21 cellular contexts compared by ENCODE assay signal in the genomic region with DNA sequence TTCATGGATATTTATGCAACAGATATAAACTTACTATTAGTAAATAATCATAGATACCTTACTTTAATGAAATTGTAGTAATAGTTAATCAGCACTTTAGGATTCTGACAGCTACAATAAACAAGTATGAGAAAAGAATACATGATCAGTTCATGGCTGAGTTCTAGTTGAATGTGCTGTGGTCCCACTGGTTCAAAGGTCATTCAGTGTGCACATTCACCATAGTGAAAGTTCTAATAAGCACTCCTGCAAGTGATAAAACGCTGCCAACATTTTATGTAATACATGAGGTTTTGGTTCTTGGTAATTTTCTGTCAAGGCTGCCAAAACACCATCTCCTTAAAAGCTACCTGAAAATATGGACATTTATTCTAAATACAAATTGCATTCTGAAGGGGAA.
DNase-seq lines count a peak whose midpoint lies in the region; ATAC-seq, FAIRE-seq and TF ChIP-seq lines count a peak whose summit lies in the region.
"Had no signal": no experiment of that assay in that cellular context is flagged by ENCODE, and none has a peak within 500 bp of the region (broad histone marks: within the 10 kb centered on the region; RNA-seq: fewer than 3 reads in every experiment).

No MANE protein-coding gene starts in this region.

- H3K27ac ChIP-seq in HCT116 (ENCODE audit: low read depth, low read length) = no peak overlapping the region
- H3K27ac ChIP-seq in GM12878 (ENCODE audit: control insufficient read depth, insufficient read depth) = no peak overlapping the region
- H3K27ac ChIP-seq in right lobe of liver = peak overlapping the region in 1 of 3 donors; percentile 43

- 100% methylated on average over 1 of the region's 1 CpG for WGBS in GM12878 (ENCODE audit: insufficient coverage, insufficient replicate concordance, low lambda C conversion rate, missing lambda C conversion rate)
- WGBS in right lobe of liver (ENCODE audit: insufficient coverage, low coverage, low lambda C conversion rate, missing lambda C conversion rate) = 11% methylated on average over 1 of the region's 1 CpG

- TSS peak; percentile 42 for BruUV-seq in HCT116 (replicated peaks; lab: Mats Ljungman, UMichigan)
- BruUV-seq in GM12878 (replicated peaks; lab: Mats Ljungman, UMichigan) = no TSS peak

- H3K9me3 ChIP-seq in HCT116 (ENCODE audit: control insufficient read depth in 1 of 2, insufficient read depth in 1 of 2, low read depth in 1 of 2, low read length in 2 of 2) (no peaks in the 10 kb centered on the region), GM12878 (replicated peaks; ENCODE audit: control insufficient read depth, insufficient read depth, low read length) (no peaks in the 10 kb centered on the region), right lobe of liver (no peaks in the 10 kb centered on the region)

- no peaks in the 10 kb centered on the region for H3K4me1 ChIP-seq in HCT116 (ENCODE audit: control insufficient read depth in 1 of 2, insufficient read depth in 2 of 2, low read length in 2 of 2)
- no peaks in the 10 kb centered on the region for H3K4me1 ChIP-seq in GM12878 (ENCODE audit: control insufficient read depth, insufficient read depth, low read length)
- H3K4me1 ChIP-seq in right lobe of liver = peaks cover 0 to 12% (median 0%) of the 10 kb centered on the region in 4 donors

- TF ChIP-seq RAD21 in HCT116 (IDR thresholded peaks at IDR 0.05; ENCODE audit: low read depth) (no peak), GM12878 (IDR thresholded peaks at IDR 0.05; ENCODE audit: insufficient read depth, low read depth, low read length) (no peak)

- RAD21 ChIA-PET in HCT116 (lab: Charles Lee; ENCODE audit: low non-redundant PET in 1 of 2, low total read pairs in 2 of 2, uncharacterized antibody in 2 of 2, unreplicated experiment in 2 of 2) = no interaction called here
- RAD21 ChIA-PET in GM12878 (lab: Charles Lee; ENCODE audit: unreplicated experiment) = interaction anchor here (1.5 kb wide), 1 partner anchor 36 kb away, joined by 4 read pairs; no protein-coding TSS in a partner anchor

- TF ChIP-seq EP300 in GM12878 (IDR thresholded peaks at IDR 0.05; ENCODE audit: borderline replicate concordance in 1 of 2, control insufficient read depth in 1 of 2, low read depth in 2 of 2, low read length in 2 of 2) = no peak

- CTCF ChIA-PET in HCT116 (lab: Charles Lee) (no interaction called here), GM12878 (lab: Yijun Ruan, JAX) (interaction anchor here (1.0 to 1.5 kb wide), 2 partner anchors 16 to 70 kb away, joined by 3 to 5 read pairs; no protein-coding TSS in a partner anchor)

- H3K79me2 ChIP-seq in HCT116 (ENCODE audit: insufficient read depth, low read length) = no peaks in the 10 kb centered on the region
- no peaks in the 10 kb centered on the region for H3K79me2 ChIP-seq in GM12878 (ENCODE audit: control insufficient read depth, insufficient read depth, low read length)

- H3K36me3 ChIP-seq in HCT116 (ENCODE audit: control insufficient read depth in 1 of 2, insufficient read depth in 2 of 2, low read length in 2 of 2) = no peaks in the 10 kb centered on the region
- no peaks in the 10 kb centered on the region; a peak in 2 of 4 replicates for H3K36me3 ChIP-seq in GM12878 (ENCODE audit: control insufficient read depth in 2 of 2, insufficient read depth in 2 of 2, low read length in 1 of 2)
- H3K36me3 ChIP-seq in right lobe of liver = no peaks in the 10 kb centered on the region

- SMC1A ChIA-PET in GM12878 (lab: Charles Lee; ENCODE audit: uncharacterized antibody, unreplicated experiment) = interaction anchor here (0.8 to 1.2 kb wide), 6 partner anchors 8 to 353 kb away, joined by 3 to 6 read pairs (median 4); no protein-coding TSS in a partner anchor

- H3K27me3 ChIP-seq in HCT116 (ENCODE audit: insufficient read depth, low read length) = no peaks in the 10 kb centered on the region
- H3K27me3 ChIP-seq in GM12878 (replicated peaks in 1 of 2; ENCODE audit: control insufficient read depth in 2 of 2, insufficient read depth in 2 of 2, low read length in 1 of 2) = no peaks in the 10 kb centered on the region
- no peaks in the 10 kb centered on the region for H3K27me3 ChIP-seq in right lobe of liver

- H3K4me2 ChIP-seq in HCT116 (ENCODE audit: low read length) = no peak overlapping the region
- no peak overlapping the region for H3K4me2 ChIP-seq in GM12878 (ENCODE audit: control insufficient read depth, insufficient read depth)

- in situ Hi-C loops in GM12878 (cut with MboI) = no loop called here

- H3K9ac ChIP-seq in HCT116 (ENCODE audit: low read length) (no peak overlapping the region), GM12878 (ENCODE audit: control insufficient read depth, insufficient read depth, low read length) (no peak overlapping the region)

- no peak for FAIRE-seq in GM12878 (lab: Jason Lieb, UNC)
- FAIRE-seq: GM12892, GM18507 had no signal

- DNase-seq in HCT116 (ENCODE audit: low read depth, low spot score) (no peak), GM12878 (ENCODE audit: low read depth, low spot score) (no peak), fibroblast of peridontal ligament (ENCODE audit: extremely low read depth) (peak; percentile 8), right lobe of liver (no peak), DMS153 treated with DMSO at 0.1 percent for 48 hours (lab: John Stamatoyannopoulos, UW; ENCODE audit: unreplicated experiment) (no peak), NCI-H82 (lab: John Stamatoyannopoulos, UW) (no peak), AG08396 (ENCODE audit: low spot score) (no peak)
- DNase-seq in effector CD8-positive, alpha-beta T cell (lab: John Stamatoyannopoulos, UW) = no peak
- DNase-seq: 8988T; Calu3; CD4-positive, CD25-positive, alpha-beta regulatory T cell; DMS53; EL; KG1; NCI-H1105 treated with DMSO at 0.1 percent for 48 hours; NCI-H1694 treated with DMSO at 0.1 percent for 48 hours; NCI-H510A; NCI-H748 treated with DMSO at 0.1 percent for 48 hours; SHP77 had no signal

- no peaks in the 10 kb centered on the region for H3K9me2 ChIP-seq in HCT116 (ENCODE audit: insufficient read depth)

- TF ChIP-seq POLR2A in HCT116 (IDR thresholded peaks at IDR 0.05; ENCODE audit: borderline replicate concordance, extremely low read depth, insufficient read depth, insufficient read length) = no peak
- no peak for TF ChIP-seq POLR2A in GM12878 (IDR thresholded peaks at IDR 0.05; ENCODE audit: low read depth, low read length)
- no peak for TF ChIP-seq POLR2A in right lobe of liver (IDR thresholded peaks at IDR 0.05)

- POLR2A ChIA-PET in HCT116 (lab: Charles Lee) = no interaction called here
- POLR2A ChIA-PET in GM12878 (lab: Charles Lee) = interaction anchor here (0.6 kb wide), 1 partner anchor 8 kb away, joined by 8 read pairs; no protein-coding TSS in a partner anchor

- H4K20me1 ChIP-seq in HCT116 (ENCODE audit: insufficient read depth) (no peaks in the 10 kb centered on the region), GM12878 (ENCODE audit: control insufficient read depth, insufficient read depth) (no peaks in the 10 kb centered on the region)

- TF ChIP-seq CTCF in HCT116 (IDR thresholded peaks at IDR 0.05 in 2 of 3, conservative IDR thresholded peaks at IDR 0.05 in 1 of 3; ENCODE audit: borderline replicate concordance in 1 of 3, insufficient read depth in 1 of 3, low read depth in 2 of 3, low read length in 2 of 3) (no peak), GM12878 (IDR thresholded peaks at IDR 0.05 in 2 of 3, conservative IDR thresholded peaks at IDR 0.05 in 1 of 3; ENCODE audit: control insufficient read depth in 2 of 3, extremely low read depth in 1 of 3, insufficient read depth in 1 of 3, low read depth in 3 of 3, low read length in 3 of 3) (no peak), right lobe of liver (IDR thresholded peaks at IDR 0.05) (no peak)

- H3K4me3 ChIP-seq in HCT116 (replicated peaks in 1 of 2; ENCODE audit: low read depth in 1 of 2, low read length in 2 of 2) (no peak overlapping the region), GM12878 (no peak overlapping the region), right lobe of liver (no peak overlapping the region)

- ATAC-seq in HCT116 (no peak), GM12878 (no peak), right lobe of liver (peak; percentile 79 to 96 (median 88))

- intact Hi-C loops in HCT116 (cut with micrococcal nuclease) (no loop called here), GM12878 (cut with micrococcal nuclease; ENCODE audit: unreplicated experiment) (no loop called here), right lobe of liver (cut with DNase I) (no loop called here)

- no peak overlapping the region for H2AFZ ChIP-seq in HCT116 (ENCODE audit: low read depth, low read length, poor library complexity, severe bottlenecking)
- no peak overlapping the region for H2AFZ ChIP-seq in GM12878 (ENCODE audit: control insufficient read depth, low read depth, low read length)

TF ChIP-seq in HCT116, 20 proteins besides CTCF, POLR2A, EP300 and RAD21:
- TF ChIP-seq JUND (IDR thresholded peaks at IDR 0.05) (no peak), ZFX (IDR thresholded peaks at IDR 0.05) (no peak), EZH2phosphoT487 (IDR thresholded peaks at IDR 0.05; ENCODE audit: borderline replicate concordance) (no peak), POLR2AphosphoS5 (IDR thresholded peaks at IDR 0.05; ENCODE audit: low read depth, low read length) (no peak), TCF7L2 (IDR thresholded peaks at IDR 0.05; ENCODE audit: borderline replicate concordance, extremely low read depth, insufficient read depth, insufficient read length) (no peak)
- TF ChIP-seq, protein P1, sequence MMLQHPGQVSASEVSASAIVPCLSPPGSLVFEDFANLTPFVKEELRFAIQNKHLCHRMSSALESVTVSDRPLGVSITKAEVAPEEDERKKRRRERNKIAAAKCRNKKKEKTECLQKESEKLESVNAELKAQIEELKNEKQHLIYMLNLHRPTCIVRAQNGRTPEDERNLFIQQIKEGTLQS (IDR thresholded peaks at IDR 0.05) = no peak
- TF ChIP-seq, protein P2, sequence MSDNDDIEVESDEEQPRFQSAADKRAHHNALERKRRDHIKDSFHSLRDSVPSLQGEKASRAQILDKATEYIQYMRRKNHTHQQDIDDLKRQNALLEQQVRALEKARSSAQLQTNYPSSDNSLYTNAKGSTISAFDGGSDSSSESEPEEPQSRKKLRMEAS (IDR thresholded peaks at IDR 0.05) = no peak

TF ChIP-seq in GM12878, 131 proteins besides CTCF, POLR2A, EP300 and RAD21 (continues in another document):
- TF ChIP-seq KAT2A (conservative IDR thresholded peaks at IDR 0.05; ENCODE audit: control insufficient read depth, low read depth, low read length) (no peak), ZNF384 (IDR thresholded peaks at IDR 0.05; ENCODE audit: borderline replicate concordance, low read depth, low read length) (no peak)

Comparison
In these comparisons a context has a peak if more than half of its experiments do, and no peak if none do; other contexts are left out.
1. ATAC-seq: peak in right lobe of liver (4 of 4); none in HCT116 (single experiment) and GM12878 (single experiment).